ENCODE assay signal across 1 cellular context in genomic region chr7:104883718-104884452, GRCh38.
TF ChIP-seq lines count a peak whose summit lies in the region.

No MANE protein-coding gene starts in this region.

TF ChIP-seq in K562, 482 proteins besides CTCF, POLR2A, EP300 and RAD21 (continued from another document):
- TF ChIP-seq CBX5 (IDR thresholded peaks at IDR 0.05; ENCODE audit: borderline replicate concordance, low read depth) (0 out of 2 replicates have a peak, but pooled peaks have one; percentile 36), NR2C2 (CRISPR knock-in tag; IDR thresholded peaks at IDR 0.05) (no peak), NR2C2 (tag; IDR thresholded peaks at IDR 0.05) (peak; percentile 73), E2F1 (CRISPR knock-in tag; IDR thresholded peaks at IDR 0.05) (0 out of 2 replicates have a peak, but pooled peaks have one; percentile 17), NFXL1 (CRISPR knock-in tag; IDR thresholded peaks at IDR 0.05) (peak; percentile 44; the same call in 1 of the 2 replicates), ZNF316 (IDR thresholded peaks at IDR 0.05) (peak; percentile 96), MXD1 (CRISPR knock-in tag; IDR thresholded peaks at IDR 0.05; ENCODE audit: borderline replicate concordance, poor library complexity, severe bottlenecking) (no peak), SIN3A (IDR thresholded peaks at IDR 0.05; ENCODE audit: borderline replicate concordance in 2 of 2, control insufficient read depth in 1 of 2, low read depth in 2 of 2, low read length in 2 of 2) (peak in 1 of 2 experiments; percentile 19; a peak in 1 of 4 replicates), E2F6 (IDR thresholded peaks at IDR 0.05; ENCODE audit: borderline replicate concordance in 1 of 2, extremely low read depth in 1 of 2, insufficient read depth in 1 of 2, insufficient read length in 1 of 2, low read depth in 1 of 2, low read length in 1 of 2, poor library complexity in 1 of 2, severe bottlenecking in 1 of 2) (peak; percentile 75 to 85), FOXP1 (CRISPR knock-in tag; IDR thresholded peaks at IDR 0.05) (peak; percentile 78; the same call in 1 of the 2 replicates), ZNF444 (CRISPR knock-in tag; IDR thresholded peaks at IDR 0.05) (no peak), ZC3H11A (IDR thresholded peaks at IDR 0.05; ENCODE audit: low read depth, low read length) (peak; percentile 51; the same call in 1 of the 2 replicates), ZBTB9 (CRISPR knock-in tag; IDR thresholded peaks at IDR 0.05) (0 out of 2 replicates have a peak, but pooled peaks have one; percentile 60), STAT5A (IDR thresholded peaks at IDR 0.05; ENCODE audit: borderline replicate concordance, low read length) (0 out of 2 replicates have a peak, but pooled peaks have one; percentile 20)
